ENCODE assay signal across 1 cellular context in genomic region chr12:47071241-47071852, GRCh38.
TF ChIP-seq lines count a peak whose summit lies in the region.

No MANE protein-coding gene starts in this region.

TF ChIP-seq in K562, 482 proteins besides CTCF, POLR2A, EP300 and RAD21:
- TF ChIP-seq RERE (CRISPR knock-in tag; IDR thresholded peaks at IDR 0.05; ENCODE audit: borderline replicate concordance) (no peak), ZNF274 (IDR thresholded peaks at IDR 0.05; ENCODE audit: borderline replicate concordance, low read depth, low read length) (no peak), TFAP4 (CRISPR knock-in tag; IDR thresholded peaks at IDR 0.05; ENCODE audit: borderline replicate concordance) (no peak), ELF2 (CRISPR knock-in tag; IDR thresholded peaks at IDR 0.05) (no peak), ARID3A (IDR thresholded peaks at IDR 0.05; ENCODE audit: borderline replicate concordance, low read depth, low read length) (0 out of 2 replicates have a peak, but pooled peaks have one; percentile 26), WHSC1 (IDR thresholded peaks at IDR 0.05; ENCODE audit: low read length) (no peak), ADNP (tag; IDR thresholded peaks at IDR 0.05) (no peak), SMC3 (conservative IDR thresholded peaks at IDR 0.05; ENCODE audit: insufficient read depth, low read depth, low read length) (peak; percentile 59; the same call in 1 of the 2 replicates), STAG1 (CRISPR knock-in tag; IDR thresholded peaks at IDR 0.05; ENCODE audit: borderline replicate concordance) (no peak), HNRNPL (IDR thresholded peaks at IDR 0.05; ENCODE audit: low read depth, low read length) (no peak), CREB5 (CRISPR knock-in tag; IDR thresholded peaks at IDR 0.05) (no peak), SMARCA4 (IDR thresholded peaks at IDR 0.05) (no peak), SAP30 (IDR thresholded peaks at IDR 0.05; ENCODE audit: borderline replicate concordance, insufficient read depth, low read depth, low read length, poor library complexity, severe bottlenecking) (no peak), KDM5B (IDR thresholded peaks at IDR 0.05; ENCODE audit: insufficient replicate concordance, low read depth, low read length) (no peak), ELK3 (CRISPR knock-in tag; IDR thresholded peaks at IDR 0.05) (no peak), TEAD2 (tag; IDR thresholded peaks at IDR 0.05) (no peak), MECOM (CRISPR knock-in tag; IDR thresholded peaks at IDR 0.05) (no peak), TBP (optimal IDR thresholded peaks at IDR 0.05; ENCODE audit: low read depth, low read length) (no peak), HOXB6 (CRISPR knock-in tag; IDR thresholded peaks at IDR 0.05; ENCODE audit: borderline replicate concordance) (no peak), RNF219 (CRISPR knock-in tag; IDR thresholded peaks at IDR 0.05) (no peak), ZNF140 (CRISPR knock-in tag; IDR thresholded peaks at IDR 0.05) (no peak), HEY1 (CRISPR knock-in tag; IDR thresholded peaks at IDR 0.05; ENCODE audit: borderline replicate concordance) (no peak), NFYB (IDR thresholded peaks at IDR 0.05; ENCODE audit: extremely low read depth, insufficient read length) (no peak), THRAP3 (IDR thresholded peaks at IDR 0.05; ENCODE audit: borderline replicate concordance) (no peak), PKNOX1 (IDR thresholded peaks at IDR 0.05) (peak; percentile 40; the same call in 1 of the 2 replicates), RBM22 (IDR thresholded peaks at IDR 0.05; ENCODE audit: low read depth, low read length, poor library complexity, severe bottlenecking) (no peak), IRF2 (CRISPR knock-in tag; IDR thresholded peaks at IDR 0.05) (no peak), SAFB (IDR thresholded peaks at IDR 0.05; ENCODE audit: borderline replicate concordance, low read depth, low read length) (no peak), KHSRP (IDR thresholded peaks at IDR 0.05) (no peak), AFF1 (IDR thresholded peaks at IDR 0.05; ENCODE audit: low read depth in 1 of 2, partially characterized antibody in 2 of 2) (no peak), MTA1 (IDR thresholded peaks at IDR 0.05; ENCODE audit: borderline replicate concordance) (no peak), ZBTB43 (CRISPR knock-in tag; IDR thresholded peaks at IDR 0.05) (no peak), MEIS2 (IDR thresholded peaks at IDR 0.05; ENCODE audit: partially characterized antibody) (peak; percentile 18), ZFP91 (CRISPR knock-in tag; IDR thresholded peaks at IDR 0.05) (no peak)
